Comparison of ENCODE assay signal across 11 cellular contexts in genomic region chr7:139875821-139876241, GRCh38. TPM values are rescaled to one million over a fixed set of nuclear protein-coding genes. Genes with fewer than 3 reads are reported as not detected.
A peak's percentile ranks its signal among the peaks of the same experiment; 100 is the strongest.
DNase-seq lines count a peak whose midpoint lies in the region; ATAC-seq and TF ChIP-seq lines count a peak whose summit lies in the region.
"Had no signal": no experiment of that assay in that cellular context is flagged by ENCODE, and none has a peak within 500 bp of the region (broad histone marks: within the 10 kb centered on the region; RNA-seq: fewer than 3 reads in every experiment).

No MANE protein-coding gene starts in this region.

- no peaks in the 10 kb centered on the region for H3K36me3 Mint-ChIP-seq in Caco-2 (ENCODE audit: insufficient read depth, unreplicated experiment)

- TF ChIP-seq CTCF in OCI-LY3 (IDR thresholded peaks at IDR 0.05; ENCODE audit: low read depth, low read length) = no peak
- no peak for TF ChIP-seq CTCF in Caco-2 (IDR thresholded peaks at IDR 0.05; ENCODE audit: insufficient read depth in 1 of 2, low read depth in 1 of 2, low read length in 1 of 2, severe bottlenecking in 1 of 2, unreplicated experiment in 1 of 2)

- no peaks in the 10 kb centered on the region for H3K36me3 ChIP-seq in OCI-LY3 (replicated peaks; ENCODE audit: low read depth, low read length)
- no peaks in the 10 kb centered on the region for H3K36me3 ChIP-seq in Caco-2 (ENCODE audit: control insufficient read depth, insufficient read depth, low read length)

- no peak overlapping the region for H2AFZ ChIP-seq in OCI-LY3 (ENCODE audit: low read depth, low read length)

- CTCF ChIA-PET in Caco-2 (lab: Charles Lee) = no interaction called here

- no peak overlapping the region for H3K27ac Mint-ChIP-seq in Caco-2 (ENCODE audit: unreplicated experiment)
- H3K27ac Mint-ChIP-seq: activated CD4-positive, alpha-beta memory T cell treated with anti-CD3 and anti-CD28 coated beads for 36 hours had no signal

- no peaks in the 10 kb centered on the region for H3K9me3 Mint-ChIP-seq in Caco-2 (ENCODE audit: unreplicated experiment)
- H3K9me3 Mint-ChIP-seq: activated CD4-positive, alpha-beta memory T cell treated with anti-CD3 and anti-CD28 coated beads for 36 hours had no signal

- peaks cover 7% of the 10 kb centered on the region for H3K4me1 Mint-ChIP-seq in Caco-2 (ENCODE audit: low read depth, unreplicated experiment)

- H3K9me3 ChIP-seq in OCI-LY3 (ENCODE audit: insufficient read depth, low read length) = no peaks in the 10 kb centered on the region
- H3K9me3 ChIP-seq in Caco-2 = no peaks in the 10 kb centered on the region

- H3K4me1 ChIP-seq in OCI-LY3 (ENCODE audit: low read length) = peaks cover 9% of the 10 kb centered on the region
- no peaks in the 10 kb centered on the region for H3K4me1 ChIP-seq in Caco-2

- no TSS peak for BruUV-seq in Caco-2 (replicated peaks; lab: Mats Ljungman, UMichigan)

- H3K4me3 ChIP-seq in OCI-LY3 (ENCODE audit: low read length) (no peak overlapping the region), Caco-2 (ENCODE audit: low read depth, low read length) (no peak overlapping the region)

- H3K27me3 Mint-ChIP-seq in Caco-2 (ENCODE audit: insufficient read depth, unreplicated experiment) = peaks cover 7% of the 10 kb centered on the region
- H3K27me3 Mint-ChIP-seq: activated CD4-positive, alpha-beta memory T cell treated with anti-CD3 and anti-CD28 coated beads for 36 hours had no signal

- no peak overlapping the region for H3K9ac ChIP-seq in OCI-LY3 (ENCODE audit: low read length)

- POLR2A ChIA-PET in Caco-2 (lab: Charles Lee) = no interaction called here

- DNase-seq in lung microvascular endothelial cell (ENCODE audit: low read depth in 2 of 2) (peak; percentile 25 to 56), NCI-H446 (lab: John Stamatoyannopoulos, UW) (no peak), NCI-H748 treated with DMSO at 0.1 percent for 48 hours (lab: John Stamatoyannopoulos, UW) (no peak), Caco-2 (no peak)
- no peak for DNase-seq in stimulated activated naive CD4-positive, alpha-beta T cell treated with Interleukin-2 at 50 U/mL for 16 hours (lab: John Stamatoyannopoulos, UW)
- DNase-seq: activated CD4-positive, alpha-beta memory T cell treated with anti-CD3 and anti-CD28 coated beads for 36 hours; amygdala; KBM-7 had no signal

- H4K20me1 ChIP-seq in OCI-LY3 (ENCODE audit: insufficient read depth, low read length) = no peaks in the 10 kb centered on the region

- intact Hi-C loops in Caco-2 (cut with micrococcal nuclease; ENCODE audit: unreplicated experiment) = no loop called here

- H3K27me3 ChIP-seq in OCI-LY3 (ENCODE audit: low read depth, low read length) (peaks cover 31% of the 10 kb centered on the region), Caco-2 (replicated peaks; ENCODE audit: control insufficient read depth, insufficient read depth, low read length) (no peaks in the 10 kb centered on the region)

- no peaks in the 10 kb centered on the region for H3K79me2 ChIP-seq in OCI-LY3 (ENCODE audit: low read length)

- H3K4me3 Mint-ChIP-seq in Caco-2 (ENCODE audit: unreplicated experiment) = no peak overlapping the region
- H3K4me3 Mint-ChIP-seq: activated CD4-positive, alpha-beta memory T cell treated with anti-CD3 and anti-CD28 coated beads for 36 hours had no signal

- ATAC-seq in GM18511 (IDR thresholded peaks at IDR 0.05; ENCODE audit: unreplicated experiment) (peak; percentile 93), HG02870 (IDR thresholded peaks at IDR 0.05; ENCODE audit: unreplicated experiment) (peak; percentile 51)

- H3K27ac ChIP-seq in OCI-LY3 (ENCODE audit: low read length) = no peak overlapping the region

- peak overlapping the region; percentile 34 for H3K4me2 ChIP-seq in OCI-LY3 (ENCODE audit: low read length)

RNA-seq across cellular contexts. Expression of gene TBXAS1, which starts 46.8 kb away (rescaled TPM):
- total RNA-seq in lung microvascular endothelial cell (0.20 and 1.1 TPM in 2 replicates), Caco-2 (2022) (1.2 and 1.6 TPM in 2 replicates)

Comparison
In these comparisons a context has a peak if more than half of its experiments do, and no peak if none do; other contexts are left out.
1. DNase-seq: peak in lung microvascular endothelial cell (2 of 2); none in NCI-H446 (0 of 2), NCI-H748 treated with DMSO at 0.1 percent for 48 hours (single experiment), stimulated activated naive CD4-positive, alpha-beta T cell treated with Interleukin-2 at 50 U/mL for 16 hours (single experiment) and Caco-2 (0 of 2).